ENCODE assay signal across 23 cellular contexts in the genomic region with DNA sequence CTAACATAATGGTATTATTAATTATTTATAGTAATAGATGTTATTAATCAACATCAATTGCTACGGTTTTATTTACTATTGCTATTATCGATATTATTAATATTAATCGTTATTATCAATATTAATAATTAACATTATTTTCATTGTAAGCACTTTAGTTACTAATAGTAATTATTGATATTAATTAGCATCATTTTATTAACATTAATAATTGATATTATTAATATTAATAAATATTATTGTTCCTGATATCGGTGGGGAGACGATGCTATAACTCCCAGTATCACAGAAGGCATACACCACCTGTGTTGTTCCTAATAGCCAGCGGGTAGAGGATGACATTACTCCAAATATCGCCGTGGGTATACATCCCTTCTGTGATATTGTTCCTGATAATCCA.
DNase-seq lines count a peak whose midpoint lies in the region; ATAC-seq, FAIRE-seq and TF ChIP-seq lines count a peak whose summit lies in the region.
"Had no signal": no experiment of that assay in that cellular context is flagged by ENCODE, and none has a peak within 500 bp of the region (broad histone marks: within the 10 kb centered on the region; RNA-seq: fewer than 3 reads in every experiment).

No MANE protein-coding gene starts in this region.

- no TSS peak for BruUV-seq in K562 (replicated peaks; lab: Mats Ljungman, UMichigan)

- FAIRE-seq in RCC 7860 (lab: Jason Lieb, UNC) (peak; percentile 31), K562 (lab: Jason Lieb, UNC) (no peak), frontal cortex (lab: Jason Lieb, UNC) (peak; percentile 50)
- FAIRE-seq: A204.1, D721Med, GM12878, GM12892, GM18507 had no signal

- no peaks in the 10 kb centered on the region for H4K20me1 ChIP-seq in K562 (replicated peaks; ENCODE audit: control insufficient read depth, insufficient read depth, low read length)
- H4K20me1 ChIP-seq: BLaER1 treated with 17β-estradiol and CSF1 and Interleukin-3, amounts not matched to agents 10 nM and 100 nM had no signal

- POLR2A ChIA-PET in K562 (lab: Yijun Ruan, JAX) = no interaction called here
- POLR2A ChIA-PET in activated CD4-positive, alpha-beta T cell treated with anti-CD3 and anti-CD28 coated beads, Interleukin-2, amount 10 ng/mL, durations not matched to agents 7 days and 5 days (lab: Charles Lee) = no interaction called here

- no peak overlapping the region for H3K9ac ChIP-seq in K562 (ENCODE audit: insufficient read depth in 1 of 2, low read depth in 2 of 2, low read length in 2 of 2)
- H3K9ac ChIP-seq: BLaER1 treated with 17β-estradiol and CSF1 and Interleukin-3, amounts not matched to agents 10 nM and 100 nM had no signal

- H3K27ac Mint-ChIP-seq in stimulated activated naive B cell treated with anti-CD40 and anti-IgM and Interleukin-4, amounts not matched to agents 10 μg/mL and 1 μg/mL and 100 μg/mL, for 72 hours = peak overlapping the region; percentile 42
- no peak overlapping the region for H3K27ac Mint-ChIP-seq in activated CD4-positive, alpha-beta T cell treated with anti-CD3 and anti-CD28 coated beads, Interleukin-2, amount 10 ng/mL, durations not matched to agents 7 days and 5 days
- H3K27ac Mint-ChIP-seq: CD4-positive, alpha-beta T cell; CD8-positive, alpha-beta T cell had no signal

- H3K27me3 ChIP-seq in K562 (ENCODE audit: control insufficient read depth in 2 of 2, insufficient read depth in 2 of 2, low read length in 2 of 2) = no peaks in the 10 kb centered on the region
- H3K27me3 ChIP-seq: BLaER1 treated with 17β-estradiol and CSF1 and Interleukin-3, amounts not matched to agents 10 nM and 100 nM had no signal

- TF ChIP-seq CTCF in K562 (IDR thresholded peaks at IDR 0.05 in 2 of 3, conservative IDR thresholded peaks at IDR 0.05 in 1 of 3; ENCODE audit: insufficient read depth in 2 of 3, low read depth in 1 of 3, low read length in 3 of 3) = no peak

- peaks cover 0 to 2% of the 10 kb centered on the region in 2 donors for H3K9me3 Mint-ChIP-seq in stimulated activated naive B cell treated with anti-CD40 and anti-IgM and Interleukin-4, amounts not matched to agents 10 μg/mL and 1 μg/mL and 100 μg/mL, for 72 hours
- H3K9me3 Mint-ChIP-seq in activated CD4-positive, alpha-beta T cell treated with anti-CD3 and anti-CD28 coated beads, Interleukin-2, amount 10 ng/mL, durations not matched to agents 7 days and 5 days = no peaks in the 10 kb centered on the region

- H3K27me3 Mint-ChIP-seq in stimulated activated naive B cell treated with anti-CD40 and anti-IgM and Interleukin-4, amounts not matched to agents 10 μg/mL and 1 μg/mL and 100 μg/mL, for 72 hours = no peaks in the 10 kb centered on the region
- no peaks in the 10 kb centered on the region for H3K27me3 Mint-ChIP-seq in activated CD4-positive, alpha-beta T cell treated with anti-CD3 and anti-CD28 coated beads, Interleukin-2, amount 10 ng/mL, durations not matched to agents 7 days and 5 days

- no peaks in the 10 kb centered on the region for H3K9me3 ChIP-seq in K562 (replicated peaks; ENCODE audit: control insufficient read depth, insufficient read depth, low read depth, low read length)
- H3K9me3 ChIP-seq: BLaER1 treated with 17β-estradiol and CSF1 and Interleukin-3, amounts not matched to agents 10 nM and 100 nM; Caco-2 had no signal

- TF ChIP-seq RAD21 in K562 (CRISPR knock-in tag; conservative IDR thresholded peaks at IDR 0.05 in 1 of 2, IDR thresholded peaks at IDR 0.05 in 1 of 2) = no peak

- H3K36me3 Mint-ChIP-seq in stimulated activated naive B cell treated with anti-CD40 and anti-IgM and Interleukin-4, amounts not matched to agents 10 μg/mL and 1 μg/mL and 100 μg/mL, for 72 hours = no peaks in the 10 kb centered on the region
- H3K36me3 Mint-ChIP-seq in activated CD4-positive, alpha-beta T cell treated with anti-CD3 and anti-CD28 coated beads, Interleukin-2, amount 10 ng/mL, durations not matched to agents 7 days and 5 days (ENCODE audit: low read depth) = no peaks in the 10 kb centered on the region
- H3K36me3 Mint-ChIP-seq: CD8-positive, alpha-beta T cell had no signal

- H3K4me1 Mint-ChIP-seq in stimulated activated naive B cell treated with anti-CD40 and anti-IgM and Interleukin-4, amounts not matched to agents 10 μg/mL and 1 μg/mL and 100 μg/mL, for 72 hours = no peaks in the 10 kb centered on the region
- no peaks in the 10 kb centered on the region for H3K4me1 Mint-ChIP-seq in activated CD4-positive, alpha-beta T cell treated with anti-CD3 and anti-CD28 coated beads, Interleukin-2, amount 10 ng/mL, durations not matched to agents 7 days and 5 days

- no peak for TF ChIP-seq POLR2A in K562 (conservative IDR thresholded peaks at IDR 0.05)

- no peaks in the 10 kb centered on the region for H3K79me2 ChIP-seq in K562 (ENCODE audit: control insufficient read depth, insufficient read depth, low read length)

- in situ Hi-C loops in K562 (cut with MboI) = no loop called here

- no peak overlapping the region for H3K27ac ChIP-seq in K562 (ENCODE audit: extremely low read depth, low read depth, low read length)
- H3K27ac ChIP-seq: BLaER1 treated with 17β-estradiol and CSF1 and Interleukin-3, amounts not matched to agents 10 nM and 100 nM; C4-2B had no signal

- 12% methylated on average over 8 of the region's 8 CpGs for WGBS in K562 (ENCODE audit: insufficient coverage, low coverage, missing lambda C conversion rate)

- intact Hi-C loops in K562 (cut with micrococcal nuclease) = no loop called here

- no peak overlapping the region for H3K4me3 Mint-ChIP-seq in stimulated activated naive B cell treated with anti-CD40 and anti-IgM and Interleukin-4, amounts not matched to agents 10 μg/mL and 1 μg/mL and 100 μg/mL, for 72 hours
- H3K4me3 Mint-ChIP-seq in activated CD4-positive, alpha-beta T cell treated with anti-CD3 and anti-CD28 coated beads, Interleukin-2, amount 10 ng/mL, durations not matched to agents 7 days and 5 days = no peak overlapping the region
- H3K4me3 Mint-ChIP-seq: CD4-positive, alpha-beta T cell; CD8-positive, alpha-beta T cell had no signal

- no peaks in the 10 kb centered on the region for H3K4me1 ChIP-seq in K562 (replicated peaks in 1 of 2; ENCODE audit: control insufficient read depth in 2 of 2, insufficient read depth in 2 of 2, low read length in 2 of 2)
- H3K4me1 ChIP-seq: BLaER1 treated with 17β-estradiol and CSF1 and Interleukin-3, amounts not matched to agents 10 nM and 100 nM; Caco-2 had no signal

- CTCF ChIA-PET in K562 (lab: Yijun Ruan, JAX; ENCODE audit: low intra/inter-chr PET ratio) = no interaction called here
- CTCF ChIA-PET in activated CD4-positive, alpha-beta T cell treated with anti-CD3 and anti-CD28 coated beads, Interleukin-2, amount 10 ng/mL, durations not matched to agents 7 days and 5 days (lab: Charles Lee) = no interaction called here

- no peak overlapping the region for H2AFZ ChIP-seq in K562 (ENCODE audit: low read depth, low read length)

- no peak overlapping the region for H3K4me2 ChIP-seq in K562 (ENCODE audit: insufficient read depth, low read length)
- H3K4me2 ChIP-seq: BLaER1 treated with 17β-estradiol and CSF1 and Interleukin-3, amounts not matched to agents 10 nM and 100 nM had no signal

- no peak overlapping the region for H3K4me3 ChIP-seq in K562
- H3K4me3 ChIP-seq: BLaER1 treated with 17β-estradiol and CSF1 and Interleukin-3, amounts not matched to agents 10 nM and 100 nM; GM12878 had no signal

- ATAC-seq in K562 (no peak), HG02610 (IDR thresholded peaks at IDR 0.05; ENCODE audit: unreplicated experiment) (no peak)
- ATAC-seq in stimulated activated naive B cell treated with anti-CD40 and anti-IgM and Interleukin-4, amounts not matched to agents 10 μg/mL and 1 μg/mL and 100 μg/mL, for 72 hours (replicated peaks) = no peak
- ATAC-seq: CD8-positive, alpha-beta T cell; GM12878 had no signal

- H3K9me1 ChIP-seq in K562 (ENCODE audit: control insufficient read depth, insufficient read depth, low read length) = no peaks in the 10 kb centered on the region

- no peak for DNase-seq in RCC 7860 (ENCODE audit: low spot score)
- no peak for DNase-seq in K562 (ENCODE audit: extremely low read depth in 1 of 4, low spot score in 3 of 4)
- no peak for DNase-seq in frontal cortex (ENCODE audit: low spot score in 2 of 2)
- DNase-seq in stimulated activated naive B cell treated with anti-CD40 and anti-IgM and Interleukin-4, amounts not matched to agents 10 μg/mL and 1 μg/mL and 100 μg/mL, for 72 hours = no peak
- no peak for DNase-seq in NCI-H748 (lab: John Stamatoyannopoulos, UW; ENCODE audit: unreplicated experiment)
- no peak for DNase-seq in activated CD4-positive, alpha-beta T cell treated with anti-CD3 and anti-CD28 coated beads, Interleukin-2, amount 10 ng/mL, durations not matched to agents 7 days and 5 days
- DNase-seq in T-helper 1 cell = no peak
- DNase-seq: 8988T; ACHN; Caco-2; Calu3; CD4-positive, alpha-beta T cell; CD8-positive, alpha-beta T cell; DMS79 treated with DMSO at 0.1 percent for 48 hours; GDM1 had no signal

- no peaks in the 10 kb centered on the region for H3K36me3 ChIP-seq in K562 (ENCODE audit: control insufficient read depth, insufficient read depth, low read length)
- H3K36me3 ChIP-seq: BLaER1 treated with 17β-estradiol and CSF1 and Interleukin-3, amounts not matched to agents 10 nM and 100 nM had no signal

- no peak for TF ChIP-seq EP300 in K562 (IDR thresholded peaks at IDR 0.05; ENCODE audit: low read length)

TF ChIP-seq in K562, 482 proteins besides CTCF, POLR2A, EP300 and RAD21:
- TF ChIP-seq LARP7 (IDR thresholded peaks at IDR 0.05) (no peak), DACH1 (IDR thresholded peaks at IDR 0.05; ENCODE audit: partially characterized antibody) (peak; percentile 63), SAFB (IDR thresholded peaks at IDR 0.05; ENCODE audit: borderline replicate concordance, low read depth, low read length) (peak; percentile 61; the same call in 1 of the 2 replicates), TCFL5 (CRISPR knock-in tag; conservative IDR thresholded peaks at IDR 0.05) (no peak), ZNF398 (CRISPR knock-in tag; IDR thresholded peaks at IDR 0.05) (no peak)
